ENCODE assay signal across 1 cellular context in the genomic region with DNA sequence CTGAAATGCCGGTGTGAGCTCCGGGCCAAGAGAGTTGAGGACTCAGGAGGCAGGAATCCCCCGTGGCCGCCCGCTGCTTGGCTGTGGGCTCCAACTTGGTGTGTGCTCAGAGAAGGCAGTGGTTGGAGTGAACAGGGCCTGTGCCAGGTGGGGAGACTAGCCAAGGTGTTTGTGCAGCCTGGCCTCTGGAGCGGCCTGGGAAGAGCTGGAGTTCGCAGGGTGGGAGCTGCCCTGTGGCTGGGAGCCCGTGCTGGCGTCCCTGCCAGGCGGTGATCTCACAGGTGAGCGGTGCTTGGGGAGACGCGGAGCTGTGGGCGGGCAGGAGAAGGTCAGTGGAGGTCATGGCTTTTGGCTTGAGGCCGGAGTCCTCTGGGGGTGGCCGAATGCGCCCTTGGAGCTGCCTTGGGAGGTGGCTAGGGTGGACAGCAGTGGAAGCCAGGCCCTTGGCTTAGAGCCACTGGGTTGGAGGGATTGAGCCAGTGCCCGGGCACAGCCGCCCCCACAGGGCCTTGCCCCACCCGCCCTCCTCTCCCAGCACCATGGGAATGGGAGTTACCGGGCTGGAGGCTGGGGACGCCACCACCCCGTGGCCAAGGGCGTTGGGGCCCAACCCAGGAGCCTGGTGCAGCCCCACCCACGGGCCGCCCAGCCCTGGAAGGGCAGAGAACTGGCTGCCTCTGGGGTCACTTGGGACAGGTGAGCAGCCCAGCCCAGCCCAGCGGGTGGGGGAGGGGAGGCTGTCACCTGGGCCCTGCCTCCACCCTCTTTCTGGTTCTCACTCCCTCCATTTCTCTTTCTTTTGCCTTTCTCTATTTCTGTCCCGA.
TF ChIP-seq lines count a peak whose summit lies in the region.

No MANE protein-coding gene starts in this region.

TF ChIP-seq in GM12878, 131 proteins besides CTCF, POLR2A, EP300 and RAD21 (continues in another document):
- TF ChIP-seq LARP7 (IDR thresholded peaks at IDR 0.05) (no peak), FOS (IDR thresholded peaks at IDR 0.05; ENCODE audit: borderline replicate concordance, extremely low read depth, insufficient read length) (no peak), NKRF (conservative IDR thresholded peaks at IDR 0.05) (0 out of 2 replicates have a peak, but pooled peaks have one; percentile 40), IKZF1 (conservative IDR thresholded peaks at IDR 0.05) (peak; percentile 42), HCFC1 (IDR thresholded peaks at IDR 0.05; ENCODE audit: low read length) (no peak), CHD1 (IDR thresholded peaks at IDR 0.05; ENCODE audit: low read depth, low read length) (no peak), JUNB (IDR thresholded peaks at IDR 0.05) (no peak), MAX (IDR thresholded peaks at IDR 0.05; ENCODE audit: low read depth, low read length) (no peak), GATAD2B (conservative IDR thresholded peaks at IDR 0.05; ENCODE audit: low read depth) (no peak; the same call in 1 of the 2 replicates), YY1 (IDR thresholded peaks at IDR 0.05; ENCODE audit: low read depth, low read length) (no peak), ETV6 (conservative IDR thresholded peaks at IDR 0.05 in 1 of 2, IDR thresholded peaks at IDR 0.05 in 1 of 2; ENCODE audit: borderline replicate concordance in 1 of 2, low read depth in 1 of 2) (no peak), CBX5 (IDR thresholded peaks at IDR 0.05; ENCODE audit: low read depth) (no peak), ATF3 (IDR thresholded peaks at IDR 0.05; ENCODE audit: borderline replicate concordance, extremely low read depth, low read depth, low read length) (no peak), HDGF (IDR thresholded peaks at IDR 0.05) (no peak), DPF2 (IDR thresholded peaks at IDR 0.05) (no peak), BCL11A (IDR thresholded peaks at IDR 0.05; ENCODE audit: low read depth, low read length) (no peak), IRF4 (IDR thresholded peaks at IDR 0.05; ENCODE audit: low read depth, low read length) (no peak), BRCA1 (IDR thresholded peaks at IDR 0.05; ENCODE audit: low read depth, low read length) (no peak), POLR2AphosphoS2 (IDR thresholded peaks at IDR 0.05; ENCODE audit: low read depth, low read length) (peak; percentile 65; the same call in 1 of the 2 replicates), POU2F2 (IDR thresholded peaks at IDR 0.05; ENCODE audit: borderline replicate concordance, low read depth, low read length) (no peak), SIX5 (IDR thresholded peaks at IDR 0.05; ENCODE audit: low read depth, low read length, severe bottlenecking) (no peak), MXI1 (IDR thresholded peaks at IDR 0.05; ENCODE audit: low read depth, low read length) (no peak; the same call in 1 of the 2 replicates), ZZZ3 (IDR thresholded peaks at IDR 0.05; ENCODE audit: control insufficient read depth, insufficient read length, low read depth) (no peak), MEF2B (IDR thresholded peaks at IDR 0.05; ENCODE audit: partially characterized antibody, poor library complexity, severe bottlenecking) (no peak), ATF7 (IDR thresholded peaks at IDR 0.05; ENCODE audit: low read depth) (0 out of 2 replicates have a peak, but pooled peaks have one; percentile 1), CBX3 (IDR thresholded peaks at IDR 0.05; ENCODE audit: borderline replicate concordance, low read depth) (no peak), TARDBP (IDR thresholded peaks at IDR 0.05; ENCODE audit: borderline replicate concordance) (no peak), SRF (IDR thresholded peaks at IDR 0.05; ENCODE audit: low read depth in 2 of 2, low read length in 2 of 2) (no peak), ZSCAN29 (IDR thresholded peaks at IDR 0.05) (no peak), ESRRA (IDR thresholded peaks at IDR 0.05; ENCODE audit: low read length) (no peak), MYC (IDR thresholded peaks at IDR 0.05; ENCODE audit: insufficient read depth, insufficient read length, insufficient replicate concordance, low read length, severe bottlenecking) (no peak), SPI1 (IDR thresholded peaks at IDR 0.05; ENCODE audit: borderline replicate concordance, insufficient read depth, low read depth, low read length) (no peak), RELB (IDR thresholded peaks at IDR 0.05; ENCODE audit: low read depth) (no peak), STAT3 (IDR thresholded peaks at IDR 0.05; ENCODE audit: low read depth, low read length) (no peak), NR2C2 (IDR thresholded peaks at IDR 0.05; ENCODE audit: borderline replicate concordance, control insufficient read depth, insufficient read length, low read depth) (no peak)
- TF ChIP-seq, protein P1, sequence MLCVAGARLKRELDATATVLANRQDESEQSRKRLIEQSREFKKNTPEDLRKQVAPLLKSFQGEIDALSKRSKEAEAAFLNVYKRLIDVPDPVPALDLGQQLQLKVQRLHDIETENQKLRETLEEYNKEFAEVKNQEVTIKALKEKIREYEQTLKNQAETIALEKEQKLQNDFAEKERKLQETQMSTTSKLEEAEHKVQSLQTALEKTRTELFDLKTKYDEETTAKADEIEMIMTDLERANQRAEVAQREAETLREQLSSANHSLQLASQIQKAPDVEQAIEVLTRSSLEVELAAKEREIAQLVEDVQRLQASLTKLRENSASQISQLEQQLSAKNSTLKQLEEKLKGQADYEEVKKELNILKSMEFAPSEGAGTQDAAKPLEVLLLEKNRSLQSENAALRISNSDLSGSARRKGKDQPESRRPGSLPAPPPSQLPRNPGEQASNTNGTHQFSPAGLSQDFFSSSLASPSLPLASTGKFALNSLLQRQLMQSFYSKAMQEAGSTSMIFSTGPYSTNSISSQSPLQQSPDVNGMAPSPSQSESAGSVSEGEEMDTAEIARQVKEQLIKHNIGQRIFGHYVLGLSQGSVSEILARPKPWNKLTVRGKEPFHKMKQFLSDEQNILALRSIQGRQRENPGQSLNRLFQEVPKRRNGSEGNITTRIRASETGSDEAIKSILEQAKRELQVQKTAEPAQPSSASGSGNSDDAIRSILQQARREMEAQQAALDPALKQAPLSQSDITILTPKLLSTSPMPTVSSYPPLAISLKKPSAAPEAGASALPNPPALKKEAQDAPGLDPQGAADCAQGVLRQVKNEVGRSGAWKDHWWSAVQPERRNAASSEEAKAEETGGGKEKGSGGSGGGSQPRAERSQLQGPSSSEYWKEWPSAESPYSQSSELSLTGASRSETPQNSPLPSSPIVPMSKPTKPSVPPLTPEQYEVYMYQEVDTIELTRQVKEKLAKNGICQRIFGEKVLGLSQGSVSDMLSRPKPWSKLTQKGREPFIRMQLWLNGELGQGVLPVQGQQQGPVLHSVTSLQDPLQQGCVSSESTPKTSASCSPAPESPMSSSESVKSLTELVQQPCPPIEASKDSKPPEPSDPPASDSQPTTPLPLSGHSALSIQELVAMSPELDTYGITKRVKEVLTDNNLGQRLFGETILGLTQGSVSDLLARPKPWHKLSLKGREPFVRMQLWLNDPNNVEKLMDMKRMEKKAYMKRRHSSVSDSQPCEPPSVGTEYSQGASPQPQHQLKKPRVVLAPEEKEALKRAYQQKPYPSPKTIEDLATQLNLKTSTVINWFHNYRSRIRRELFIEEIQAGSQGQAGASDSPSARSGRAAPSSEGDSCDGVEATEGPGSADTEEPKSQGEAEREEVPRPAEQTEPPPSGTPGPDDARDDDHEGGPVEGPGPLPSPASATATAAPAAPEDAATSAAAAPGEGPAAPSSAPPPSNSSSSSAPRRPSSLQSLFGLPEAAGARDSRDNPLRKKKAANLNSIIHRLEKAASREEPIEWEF (IDR thresholded peaks at IDR 0.05; ENCODE audit: insufficient replicate concordance, low read depth, low read length), result no peak
- TF ChIP-seq, protein P2, sequence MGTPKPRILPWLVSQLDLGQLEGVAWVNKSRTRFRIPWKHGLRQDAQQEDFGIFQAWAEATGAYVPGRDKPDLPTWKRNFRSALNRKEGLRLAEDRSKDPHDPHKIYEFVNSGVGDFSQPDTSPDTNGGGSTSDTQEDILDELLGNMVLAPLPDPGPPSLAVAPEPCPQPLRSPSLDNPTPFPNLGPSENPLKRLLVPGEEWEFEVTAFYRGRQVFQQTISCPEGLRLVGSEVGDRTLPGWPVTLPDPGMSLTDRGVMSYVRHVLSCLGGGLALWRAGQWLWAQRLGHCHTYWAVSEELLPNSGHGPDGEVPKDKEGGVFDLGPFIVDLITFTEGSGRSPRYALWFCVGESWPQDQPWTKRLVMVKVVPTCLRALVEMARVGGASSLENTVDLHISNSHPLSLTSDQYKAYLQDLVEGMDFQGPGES (IDR thresholded peaks at IDR 0.05), result no peak
- TF ChIP-seq, protein P3, sequence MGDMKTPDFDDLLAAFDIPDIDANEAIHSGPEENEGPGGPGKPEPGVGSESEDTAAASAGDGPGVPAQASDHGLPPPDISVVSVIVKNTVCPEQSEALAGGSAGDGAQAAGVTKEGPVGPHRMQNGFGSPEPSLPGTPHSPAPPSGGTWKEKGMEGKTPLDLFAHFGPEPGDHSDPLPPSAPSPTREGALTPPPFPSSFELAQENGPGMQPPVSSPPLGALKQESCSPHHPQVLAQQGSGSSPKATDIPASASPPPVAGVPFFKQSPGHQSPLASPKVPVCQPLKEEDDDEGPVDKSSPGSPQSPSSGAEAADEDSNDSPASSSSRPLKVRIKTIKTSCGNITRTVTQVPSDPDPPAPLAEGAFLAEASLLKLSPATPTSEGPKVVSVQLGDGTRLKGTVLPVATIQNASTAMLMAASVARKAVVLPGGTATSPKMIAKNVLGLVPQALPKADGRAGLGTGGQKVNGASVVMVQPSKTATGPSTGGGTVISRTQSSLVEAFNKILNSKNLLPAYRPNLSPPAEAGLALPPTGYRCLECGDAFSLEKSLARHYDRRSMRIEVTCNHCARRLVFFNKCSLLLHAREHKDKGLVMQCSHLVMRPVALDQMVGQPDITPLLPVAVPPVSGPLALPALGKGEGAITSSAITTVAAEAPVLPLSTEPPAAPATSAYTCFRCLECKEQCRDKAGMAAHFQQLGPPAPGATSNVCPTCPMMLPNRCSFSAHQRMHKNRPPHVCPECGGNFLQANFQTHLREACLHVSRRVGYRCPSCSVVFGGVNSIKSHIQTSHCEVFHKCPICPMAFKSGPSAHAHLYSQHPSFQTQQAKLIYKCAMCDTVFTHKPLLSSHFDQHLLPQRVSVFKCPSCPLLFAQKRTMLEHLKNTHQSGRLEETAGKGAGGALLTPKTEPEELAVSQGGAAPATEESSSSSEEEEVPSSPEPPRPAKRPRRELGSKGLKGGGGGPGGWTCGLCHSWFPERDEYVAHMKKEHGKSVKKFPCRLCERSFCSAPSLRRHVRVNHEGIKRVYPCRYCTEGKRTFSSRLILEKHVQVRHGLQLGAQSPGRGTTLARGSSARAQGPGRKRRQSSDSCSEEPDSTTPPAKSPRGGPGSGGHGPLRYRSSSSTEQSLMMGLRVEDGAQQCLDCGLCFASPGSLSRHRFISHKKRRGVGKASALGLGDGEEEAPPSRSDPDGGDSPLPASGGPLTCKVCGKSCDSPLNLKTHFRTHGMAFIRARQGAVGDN (IDR thresholded peaks at IDR 0.05), result no peak
- TF ChIP-seq, protein P4, sequence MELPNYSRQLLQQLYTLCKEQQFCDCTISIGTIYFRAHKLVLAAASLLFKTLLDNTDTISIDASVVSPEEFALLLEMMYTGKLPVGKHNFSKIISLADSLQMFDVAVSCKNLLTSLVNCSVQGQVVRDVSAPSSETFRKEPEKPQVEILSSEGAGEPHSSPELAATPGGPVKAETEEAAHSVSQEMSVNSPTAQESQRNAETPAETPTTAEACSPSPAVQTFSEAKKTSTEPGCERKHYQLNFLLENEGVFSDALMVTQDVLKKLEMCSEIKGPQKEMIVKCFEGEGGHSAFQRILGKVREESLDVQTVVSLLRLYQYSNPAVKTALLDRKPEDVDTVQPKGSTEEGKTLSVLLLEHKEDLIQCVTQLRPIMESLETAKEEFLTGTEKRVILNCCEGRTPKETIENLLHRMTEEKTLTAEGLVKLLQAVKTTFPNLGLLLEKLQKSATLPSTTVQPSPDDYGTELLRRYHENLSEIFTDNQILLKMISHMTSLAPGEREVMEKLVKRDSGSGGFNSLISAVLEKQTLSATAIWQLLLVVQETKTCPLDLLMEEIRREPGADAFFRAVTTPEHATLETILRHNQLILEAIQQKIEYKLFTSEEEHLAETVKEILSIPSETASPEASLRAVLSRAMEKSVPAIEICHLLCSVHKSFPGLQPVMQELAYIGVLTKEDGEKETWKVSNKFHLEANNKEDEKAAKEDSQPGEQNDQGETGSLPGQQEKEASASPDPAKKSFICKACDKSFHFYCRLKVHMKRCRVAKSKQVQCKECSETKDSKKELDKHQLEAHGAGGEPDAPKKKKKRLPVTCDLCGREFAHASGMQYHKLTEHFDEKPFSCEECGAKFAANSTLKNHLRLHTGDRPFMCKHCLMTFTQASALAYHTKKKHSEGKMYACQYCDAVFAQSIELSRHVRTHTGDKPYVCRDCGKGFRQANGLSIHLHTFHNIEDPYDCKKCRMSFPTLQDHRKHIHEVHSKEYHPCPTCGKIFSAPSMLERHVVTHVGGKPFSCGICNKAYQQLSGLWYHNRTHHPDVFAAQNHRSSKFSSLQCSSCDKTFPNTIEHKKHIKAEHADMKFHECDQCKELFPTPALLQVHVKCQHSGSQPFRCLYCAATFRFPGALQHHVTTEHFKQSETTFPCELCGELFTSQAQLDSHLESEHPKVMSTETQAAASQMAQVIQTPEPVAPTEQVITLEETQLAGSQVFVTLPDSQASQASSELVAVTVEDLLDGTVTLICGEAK (IDR thresholded peaks at IDR 0.05; ENCODE audit: borderline replicate concordance), result no peak
